ENCODE assay signal across 1 cellular context in genomic region chr6:88165877-88166492, GRCh38.
A peak's percentile ranks its signal among the peaks of the same experiment; 100 is the strongest.
TF ChIP-seq lines count a peak whose summit lies in the region.

Gene CNR1 (minus strand): TSS chr6:88166347. CDS start chr6:88145274, 21,073 bp downstream.

TF ChIP-seq in HEK293, 187 proteins besides CTCF, POLR2A, EP300 and RAD21 (continued from another document):
- TF ChIP-seq PRDM1 (tag by site-specific recombination; IDR thresholded peaks at IDR 0.05) = no peak
- peak; percentile 85 for TF ChIP-seq ZIC2 (tag by site-specific recombination; IDR thresholded peaks at IDR 0.05)
- TF ChIP-seq ZBTB44 (tag by site-specific recombination; IDR thresholded peaks at IDR 0.05) = no peak
- no peak for TF ChIP-seq ZNF416 (tag by site-specific recombination; IDR thresholded peaks at IDR 0.05)
- no peak for TF ChIP-seq HOXD13 (CRISPR knock-in tag; IDR thresholded peaks at IDR 0.05; ENCODE audit: borderline replicate concordance)
- no peak for TF ChIP-seq ZNF473 (tag by site-specific recombination; IDR thresholded peaks at IDR 0.05)
- TF ChIP-seq KLF7 (tag by site-specific recombination; IDR thresholded peaks at IDR 0.05; ENCODE audit: borderline replicate concordance) = 0 out of 2 replicates have a peak, but pooled peaks have one; percentile 5
- peak; percentile 68 for TF ChIP-seq SP3 (tag by site-specific recombination; IDR thresholded peaks at IDR 0.05)
- TF ChIP-seq PRDM6 (tag by site-specific recombination; IDR thresholded peaks at IDR 0.05) = no peak
- TF ChIP-seq ZNF621 (tag by site-specific recombination; IDR thresholded peaks at IDR 0.05) = no peak
- no peak for TF ChIP-seq SETDB1 (IDR thresholded peaks at IDR 0.05; ENCODE audit: insufficient read length, low read length)
- TF ChIP-seq OSR2 (tag by site-specific recombination; IDR thresholded peaks at IDR 0.05) = no peak
- TF ChIP-seq ZNF423 (tag by site-specific recombination; IDR thresholded peaks at IDR 0.05) = peak; percentile 82
- no peak for TF ChIP-seq MYNN (tag by site-specific recombination; IDR thresholded peaks at IDR 0.05; ENCODE audit: borderline replicate concordance)
- no peak for TF ChIP-seq MZF1 (tag by site-specific recombination; IDR thresholded peaks at IDR 0.05; ENCODE audit: borderline replicate concordance)
- no peak for TF ChIP-seq ZSCAN16 (tag by site-specific recombination; IDR thresholded peaks at IDR 0.05)
- no peak for TF ChIP-seq ZNF521 (tag by site-specific recombination; IDR thresholded peaks at IDR 0.05)
- no peak for TF ChIP-seq ZNF558 (tag by site-specific recombination; IDR thresholded peaks at IDR 0.05)
- TF ChIP-seq TRIM28 (IDR thresholded peaks at IDR 0.05; ENCODE audit: borderline replicate concordance, low read length) = no peak
- TF ChIP-seq ZNF639 (tag by site-specific recombination; IDR thresholded peaks at IDR 0.05) = no peak
- no peak for TF ChIP-seq ZNF571 (tag by site-specific recombination; IDR thresholded peaks at IDR 0.05)
- TF ChIP-seq ZNF138 (tag by site-specific recombination; IDR thresholded peaks at IDR 0.05; ENCODE audit: borderline replicate concordance) = no peak
- TF ChIP-seq ZNF585B (tag by site-specific recombination; IDR thresholded peaks at IDR 0.05) = no peak
- TF ChIP-seq ZNF404 (tag by site-specific recombination; IDR thresholded peaks at IDR 0.05) = no peak
- no peak for TF ChIP-seq SALL2 (tag by site-specific recombination; IDR thresholded peaks at IDR 0.05; ENCODE audit: borderline replicate concordance)
- TF ChIP-seq ZNF202 (tag by site-specific recombination; IDR thresholded peaks at IDR 0.05; ENCODE audit: borderline replicate concordance) = no peak
- TF ChIP-seq ZNF488 (tag by site-specific recombination; IDR thresholded peaks at IDR 0.05) = no peak
- TF ChIP-seq ZNF776 (tag by site-specific recombination; IDR thresholded peaks at IDR 0.05; ENCODE audit: borderline replicate concordance) = no peak
- TF ChIP-seq ZNF350 (tag by site-specific recombination; IDR thresholded peaks at IDR 0.05) = no peak
- TF ChIP-seq ZNF48 (tag by site-specific recombination; IDR thresholded peaks at IDR 0.05) = no peak
- no peak for TF ChIP-seq PRDM2 (tag by site-specific recombination; IDR thresholded peaks at IDR 0.05; ENCODE audit: borderline replicate concordance)
- no peak for TF ChIP-seq ZNF292 (tag by site-specific recombination; IDR thresholded peaks at IDR 0.05; ENCODE audit: borderline replicate concordance, low read depth)
- peak; percentile 80 for TF ChIP-seq EGR2 (tag by site-specific recombination; IDR thresholded peaks at IDR 0.05; ENCODE audit: low read depth)
- no peak for TF ChIP-seq ZNF274 (IDR thresholded peaks at IDR 0.05; ENCODE audit: low read length)
- no peak for TF ChIP-seq ZNF274 (tag by site-specific recombination; IDR thresholded peaks at IDR 0.05; ENCODE audit: borderline replicate concordance)
- peak; percentile 17; the same call in 1 of the 2 replicates for TF ChIP-seq ZNF596 (tag by site-specific recombination; IDR thresholded peaks at IDR 0.05)
- TF ChIP-seq ZNF426 (tag by site-specific recombination; IDR thresholded peaks at IDR 0.05) = no peak
- TF ChIP-seq ZBTB20 (tag by site-specific recombination; IDR thresholded peaks at IDR 0.05) = peak; percentile 59; the same call in 1 of the 2 replicates
- no peak for TF ChIP-seq ZNF629 (tag by site-specific recombination; IDR thresholded peaks at IDR 0.05)
- TF ChIP-seq SCRT1 (tag by site-specific recombination; IDR thresholded peaks at IDR 0.05; ENCODE audit: borderline replicate concordance) = no peak
- no peak for TF ChIP-seq ZNF362 (tag by site-specific recombination; IDR thresholded peaks at IDR 0.05)
- TF ChIP-seq KLF9 (tag by site-specific recombination; IDR thresholded peaks at IDR 0.05; ENCODE audit: low read depth) = peak; percentile 60
- TF ChIP-seq ZNF174 (tag by site-specific recombination; IDR thresholded peaks at IDR 0.05) = no peak
- no peak for TF ChIP-seq ZBTB49 (tag by site-specific recombination; IDR thresholded peaks at IDR 0.05; ENCODE audit: low read depth)
- no peak for TF ChIP-seq ZNF324 (tag by site-specific recombination; IDR thresholded peaks at IDR 0.05)
- TF ChIP-seq ZNF155 (tag by site-specific recombination; IDR thresholded peaks at IDR 0.05) = no peak
